Comparison of ENCODE assay signal across 1 cellular context in genomic region chr3:184357248-184358139, GRCh38.
TF ChIP-seq lines count a peak whose summit lies in the region.

No MANE protein-coding gene starts in this region.

TF ChIP-seq in K562, 482 proteins besides CTCF, POLR2A, EP300 and RAD21:
- TF ChIP-seq ILF3 (IDR thresholded peaks at IDR 0.05; ENCODE audit: borderline replicate concordance) (no peak), ZNF699 (CRISPR knock-in tag; IDR thresholded peaks at IDR 0.05; ENCODE audit: insufficient replicate concordance) (no peak), ZNF561 (CRISPR knock-in tag; conservative IDR thresholded peaks at IDR 0.05) (no peak), CBFA2T3 (IDR thresholded peaks at IDR 0.05) (0 out of 2 replicates have a peak, but pooled peaks have one; percentile 9), RBFOX2 (IDR thresholded peaks at IDR 0.05; ENCODE audit: low read depth, low read length) (0 out of 2 replicates have a peak, but pooled peaks have one; percentile 18), KDM2B (CRISPR knock-in tag; IDR thresholded peaks at IDR 0.05) (no peak), HIVEP1 (CRISPR knock-in tag; IDR thresholded peaks at IDR 0.05) (no peak), SFPQ (IDR thresholded peaks at IDR 0.05; ENCODE audit: low read depth, low read length) (no peak), POLR2G (IDR thresholded peaks at IDR 0.05; ENCODE audit: low read depth, low read length) (0 out of 2 replicates have a peak, but pooled peaks have one; percentile 17), TEAD1 (CRISPR knock-in tag; IDR thresholded peaks at IDR 0.05) (no peak), KAT7 (CRISPR knock-in tag; IDR thresholded peaks at IDR 0.05; ENCODE audit: borderline replicate concordance) (no peak), ZBTB33 (CRISPR knock-in tag; IDR thresholded peaks at IDR 0.05) (peak; percentile 62), UBTF (IDR thresholded peaks at IDR 0.05; ENCODE audit: borderline replicate concordance in 1 of 2, low read depth in 2 of 2, low read length in 2 of 2) (0 out of 4 replicates have a peak, but pooled peaks of 1 of the 2 experiments have one; percentile 30)
